Comparison of ENCODE assay signal across 8 cellular contexts in the genomic region with DNA sequence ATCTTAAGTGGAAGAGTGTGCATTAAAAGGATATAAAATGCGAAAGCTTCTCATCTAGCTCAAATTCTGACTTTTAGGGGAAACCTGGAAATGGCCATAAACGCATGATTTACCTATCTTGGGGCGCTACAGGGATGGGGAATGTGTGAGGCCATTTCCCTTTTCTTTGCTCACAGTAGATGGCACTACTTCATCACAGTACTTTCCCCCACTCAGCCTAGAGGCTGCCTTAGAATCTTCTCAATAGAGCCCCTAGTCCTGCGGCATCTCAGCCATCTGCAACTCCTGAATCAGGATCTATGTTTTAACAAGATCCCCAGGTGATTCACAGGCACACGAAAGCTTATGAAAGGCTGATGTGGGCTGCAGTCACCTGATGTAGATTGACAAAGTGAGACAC.
DNase-seq lines count a peak whose midpoint lies in the region; ATAC-seq, FAIRE-seq and TF ChIP-seq lines count a peak whose summit lies in the region.

No MANE protein-coding gene starts in this region.

- H3K9me2 ChIP-seq in MM.1S (replicated peaks; ENCODE audit: insufficient read depth, low read length), result no peaks in the 10 kb centered on the region

- peak; percentile 29 for TF ChIP-seq CTCF in MM.1S (IDR thresholded peaks at IDR 0.05; ENCODE audit: low read length)
- TF ChIP-seq CTCF in ascending aorta (IDR thresholded peaks at IDR 0.05), result peak; percentile 40 to 64 (median 44)
- peak; percentile 34 to 71 (median 51) for TF ChIP-seq CTCF in keratinocyte (optimal IDR thresholded peaks at IDR 0.05 in 1 of 3, IDR thresholded peaks at IDR 0.05 in 1 of 3, conservative IDR thresholded peaks at IDR 0.05 in 1 of 3; ENCODE audit: extremely low read depth in 1 of 3, insufficient read depth in 2 of 3, low read length in 3 of 3)
- peak in 5 of 6 experiments; percentile 19 to 51 (median 33) for TF ChIP-seq CTCF in upper lobe of left lung (IDR thresholded peaks at IDR 0.05)

- ATAC-seq in upper lobe of left lung (ENCODE audit: low FRiP score in 2 of 2) (peak in 1 of 2 donors; percentile 49), GM19035 (IDR thresholded peaks at IDR 0.05; ENCODE audit: unreplicated experiment) (no peak)
- no peak for ATAC-seq in effector memory CD8-positive, alpha-beta T cell (replicated peaks)

- no peaks in the 10 kb centered on the region for H3K36me3 Mint-ChIP-seq in effector memory CD8-positive, alpha-beta T cell (ENCODE audit: insufficient read depth)

- H3K4me1 ChIP-seq in MM.1S (ENCODE audit: low read length), result peaks cover 10% of the 10 kb centered on the region; the same call in 1 of the 2 replicates
- H3K4me1 ChIP-seq in ascending aorta, result peaks cover 10 to 37% of the 10 kb centered on the region in 2 donors
- peaks cover 10% of the 10 kb centered on the region for H3K4me1 ChIP-seq in keratinocyte (ENCODE audit: control insufficient read depth, extremely low read depth, insufficient read depth, low read length)
- H3K4me1 ChIP-seq in upper lobe of left lung, result peaks cover 0 to 14% (median 5%) of the 10 kb centered on the region in 4 donors

- H3K4me3 ChIP-seq in MM.1S (ENCODE audit: low read length) (no peak overlapping the region), ascending aorta (no peak overlapping the region), keratinocyte (ENCODE audit: control insufficient read depth in 2 of 3, extremely low read depth in 1 of 3, insufficient read depth in 2 of 3, low read depth in 1 of 3, low read length in 3 of 3) (no peak overlapping the region), upper lobe of left lung (no peak overlapping the region)

- dilution Hi-C loops in keratinocyte (cut with MboI; ENCODE audit: extremely low pct_ligation_motif_present, low sequenced_read_pairs), result no loop called here

- H3K36me3 ChIP-seq in MM.1S (replicated peaks; ENCODE audit: insufficient read depth, low read length) (no peaks in the 10 kb centered on the region), ascending aorta (no peaks in the 10 kb centered on the region), keratinocyte (ENCODE audit: control insufficient read depth in 2 of 2, extremely low read depth in 1 of 2, insufficient read depth in 2 of 2, low read length in 2 of 2) (peaks cover 0 to 8% of the 10 kb centered on the region in 2 experiments), upper lobe of left lung (no peaks in the 10 kb centered on the region)

- WGBS in upper lobe of left lung, 2 donors, result 39 to 52% methylated on average over 5 of the region's 5 CpGs

- no peaks in the 10 kb centered on the region for H3K27me3 ChIP-seq in MM.1S (replicated peaks; ENCODE audit: insufficient read depth, low read length)
- no peaks in the 10 kb centered on the region for H3K27me3 ChIP-seq in ascending aorta
- no peaks in the 10 kb centered on the region for H3K27me3 ChIP-seq in keratinocyte (ENCODE audit: control insufficient read depth, extremely low read depth, insufficient read depth, low read length)
- H3K27me3 ChIP-seq in upper lobe of left lung, result no peaks in the 10 kb centered on the region

- no peaks in the 10 kb centered on the region for H3K9me3 ChIP-seq in MM.1S (replicated peaks; ENCODE audit: insufficient read depth, low read length)
- no peaks in the 10 kb centered on the region for H3K9me3 ChIP-seq in ascending aorta
- no peaks in the 10 kb centered on the region for H3K9me3 ChIP-seq in keratinocyte (ENCODE audit: control insufficient read depth, low read depth, low read length)
- no peaks in the 10 kb centered on the region for H3K9me3 ChIP-seq in upper lobe of left lung

- H3K4me2 ChIP-seq in MM.1S (ENCODE audit: low read depth, low read length) (no peak overlapping the region), keratinocyte (ENCODE audit: control insufficient read depth, extremely low read depth, insufficient read depth, low read depth, low read length) (no peak overlapping the region)

- no peak for TF ChIP-seq EP300 in upper lobe of left lung (IDR thresholded peaks at IDR 0.05)

- no peaks in the 10 kb centered on the region for H3F3A ChIP-seq in MM.1S (ENCODE audit: insufficient read depth, low read length)

- H3K79me2 ChIP-seq in MM.1S (ENCODE audit: low read length), result no peaks in the 10 kb centered on the region
- H3K79me2 ChIP-seq in keratinocyte (ENCODE audit: control insufficient read depth, insufficient read depth, low read length), result peaks cover 16% of the 10 kb centered on the region

- H3K4me1 Mint-ChIP-seq in effector memory CD8-positive, alpha-beta T cell (ENCODE audit: low read depth in 2 of 2), result peaks cover 4 to 5% of the 10 kb centered on the region in 2 donors

- H2AFZ ChIP-seq in MM.1S (ENCODE audit: low read length) (no peak overlapping the region), keratinocyte (ENCODE audit: control insufficient read depth, low read length) (no peak overlapping the region)

- no peaks in the 10 kb centered on the region for H3K9me3 Mint-ChIP-seq in effector memory CD8-positive, alpha-beta T cell

- H3K27ac Mint-ChIP-seq in effector memory CD8-positive, alpha-beta T cell, result no peak overlapping the region

- DNase-seq in NCI-H510A treated with DMSO at 0.1 percent for 48 hours (lab: John Stamatoyannopoulos, UW) (peak; percentile 26), NCI-H510A (lab: John Stamatoyannopoulos, UW) (no peak), MM.1S (no peak), ascending aorta (ENCODE audit: low spot score in 2 of 2) (peak in 1 of 2 donors; percentile 63), keratinocyte (ENCODE audit: low read depth, low spot score) (no peak), upper lobe of left lung (no peak)
- DNase-seq in effector memory CD8-positive, alpha-beta T cell, result no peak

- intact Hi-C loops in ascending aorta (cut with DNase I), result loop anchor here (5.0 kb wide), 2 partner anchors 384 to 424 kb away; no protein-coding TSS in a partner anchor

- no peak overlapping the region for H3K4me3 Mint-ChIP-seq in effector memory CD8-positive, alpha-beta T cell

- H4K20me1 ChIP-seq in MM.1S (ENCODE audit: insufficient read depth, low read length) (no peaks in the 10 kb centered on the region), keratinocyte (ENCODE audit: control insufficient read depth, extremely low read depth, insufficient read depth, low read length) (no peaks in the 10 kb centered on the region)

- TF ChIP-seq POLR2A in upper lobe of left lung (IDR thresholded peaks at IDR 0.05), result no peak

- H3K9me1 ChIP-seq in keratinocyte (ENCODE audit: control insufficient read depth, extremely low read depth, insufficient read depth, low read length), result peaks cover 5% of the 10 kb centered on the region

- no peak overlapping the region for H3K9ac ChIP-seq in MM.1S (ENCODE audit: low read length)
- H3K9ac ChIP-seq in keratinocyte (ENCODE audit: control insufficient read depth, extremely low read depth, insufficient read depth, low read length), result no peak overlapping the region

- H3K27ac ChIP-seq in MM.1S (ENCODE audit: low read length) (no peak overlapping the region), ascending aorta (no peak overlapping the region), keratinocyte (ENCODE audit: control insufficient read depth, insufficient read depth, low read length) (peak overlapping the region; percentile 40), upper lobe of left lung (no peak overlapping the region)

- FAIRE-seq in keratinocyte (lab: Jason Lieb, UNC), result peak; percentile 26

- peaks cover 6 to 66% of the 10 kb centered on the region in 2 donors for H3K27me3 Mint-ChIP-seq in effector memory CD8-positive, alpha-beta T cell
